Comparison of ENCODE assay signal across 13 cellular contexts in genomic region chr21:34877485-34878128, GRCh38.
DNase-seq lines count a peak whose midpoint lies in the region; ATAC-seq and TF ChIP-seq lines count a peak whose summit lies in the region.
"Had no signal": no experiment of that assay in that cellular context is flagged by ENCODE, and none has a peak within 500 bp of the region (broad histone marks: within the 10 kb centered on the region; RNA-seq: fewer than 3 reads in every experiment).

No MANE protein-coding gene starts in this region.

- no peaks in the 10 kb centered on the region for H3K79me1 ChIP-seq in trophoblast cell (ENCODE audit: low read length)

- no peak overlapping the region for H4K12ac ChIP-seq in trophoblast cell (ENCODE audit: low read depth, low read length)

- no peak overlapping the region for H3K18ac ChIP-seq in trophoblast cell (ENCODE audit: low read length)

- no peak overlapping the region for H3K14ac ChIP-seq in trophoblast cell (ENCODE audit: low read length)

- DNase-seq in DMS53 (lab: John Stamatoyannopoulos, UW) (peak; percentile 89), NCI-H2029 (lab: John Stamatoyannopoulos, UW) (peak; percentile 66), trophoblast cell (peak; percentile 84 to 94), RKO (ENCODE audit: low spot score) (no peak), activated gamma-delta T cell (lab: John Stamatoyannopoulos, UW) (no peak), heart right ventricle (no peak)
- no peak for DNase-seq in effector memory CD8-positive, alpha-beta T cell
- DNase-seq: activated CD4-positive, alpha-beta T cell treated with anti-CD3 and anti-CD28 coated beads, Interleukin-2, amount 10 ng/mL, durations not matched to agents 7 days and 5 days; effector CD8-positive, alpha-beta T cell; NCI-H446 treated with DMSO at 0.1 percent for 48 hours; nephron progenitor cell; stimulated activated naive CD8-positive, alpha-beta T cell treated with anti-CD3 and anti-CD28 coated beads, Interleukin-15, amount 100 ng/mL, for 72 hours had no signal

- no peak for ATAC-seq in effector memory CD8-positive, alpha-beta T cell (replicated peaks)
- ATAC-seq in HG02642 (IDR thresholded peaks at IDR 0.05; ENCODE audit: poor library complexity, unreplicated experiment) (no peak), heart right ventricle (no peak)
- ATAC-seq: stimulated activated naive CD8-positive, alpha-beta T cell treated with anti-CD3 and anti-CD28 coated beads, Interleukin-15, amount 100 ng/mL, for 72 hours had no signal

- no peaks in the 10 kb centered on the region for H3K9me3 Mint-ChIP-seq in effector memory CD8-positive, alpha-beta T cell
- H3K9me3 Mint-ChIP-seq: activated CD4-positive, alpha-beta T cell treated with anti-CD3 and anti-CD28 coated beads, Interleukin-2, amount 10 ng/mL, durations not matched to agents 7 days and 5 days; nephron progenitor cell; stimulated activated naive CD8-positive, alpha-beta T cell treated with anti-CD3 and anti-CD28 coated beads, Interleukin-15, amount 100 ng/mL, for 72 hours had no signal

- H3K9ac ChIP-seq in trophoblast cell (ENCODE audit: low read length) = no peak overlapping the region

- no peak overlapping the region for H3K4ac ChIP-seq in trophoblast cell (ENCODE audit: low read depth, low read length)

- TF ChIP-seq CTCF in heart right ventricle (IDR thresholded peaks at IDR 0.05) = no peak

- H3K36me3 ChIP-seq in trophoblast cell (ENCODE audit: control insufficient read depth in 1 of 2, insufficient read depth in 2 of 2, low read length in 2 of 2) (peaks cover 19 to 39% of the 10 kb centered on the region in 2 experiments), heart right ventricle (peaks cover 0 to 93% (median 0%) of the 10 kb centered on the region in 9 donors)

- no peaks in the 10 kb centered on the region for H3K9me3 ChIP-seq in trophoblast cell (ENCODE audit: insufficient read depth, low read depth, low read length)
- H3K9me3 ChIP-seq in heart right ventricle = no peaks in the 10 kb centered on the region

- H2AFZ ChIP-seq in trophoblast cell (ENCODE audit: insufficient read depth, low read length, poor library complexity) = no peak overlapping the region

- no peaks in the 10 kb centered on the region for H3K79me2 ChIP-seq in trophoblast cell (ENCODE audit: control insufficient read depth, insufficient read depth, low read length, poor library complexity)

- peak overlapping the region; percentile 35 for H4K8ac ChIP-seq in trophoblast cell (ENCODE audit: low read depth, low read length)

- H2BK120ac ChIP-seq in trophoblast cell (ENCODE audit: insufficient read depth, low read length, poor library complexity) = no peak overlapping the region

- no peak overlapping the region for H3K4me3 Mint-ChIP-seq in effector memory CD8-positive, alpha-beta T cell
- H3K4me3 Mint-ChIP-seq: activated CD4-positive, alpha-beta T cell treated with anti-CD3 and anti-CD28 coated beads, Interleukin-2, amount 10 ng/mL, durations not matched to agents 7 days and 5 days; nephron progenitor cell; stimulated activated naive CD8-positive, alpha-beta T cell treated with anti-CD3 and anti-CD28 coated beads, Interleukin-15, amount 100 ng/mL, for 72 hours had no signal

- H3K4me1 ChIP-seq in trophoblast cell (ENCODE audit: control insufficient read depth in 1 of 2, insufficient read depth in 2 of 2, low read length in 2 of 2) (peaks cover 3 to 10% of the 10 kb centered on the region in 2 experiments), heart right ventricle (peaks cover 0 to 53% (median 0%) of the 10 kb centered on the region in 9 donors)

- H3K4me2 ChIP-seq in trophoblast cell (ENCODE audit: low read length) = peak overlapping the region; percentile 2

- H3K27me3 Mint-ChIP-seq in effector memory CD8-positive, alpha-beta T cell = no peaks in the 10 kb centered on the region
- H3K27me3 Mint-ChIP-seq: activated CD4-positive, alpha-beta T cell treated with anti-CD3 and anti-CD28 coated beads, Interleukin-2, amount 10 ng/mL, durations not matched to agents 7 days and 5 days; stimulated activated naive CD8-positive, alpha-beta T cell treated with anti-CD3 and anti-CD28 coated beads, Interleukin-15, amount 100 ng/mL, for 72 hours had no signal

- H2AK5ac ChIP-seq in trophoblast cell (ENCODE audit: low read length) = no peak overlapping the region

- no peak overlapping the region for H2BK12ac ChIP-seq in trophoblast cell (ENCODE audit: low read length)

- H3K4me3 ChIP-seq in trophoblast cell (ENCODE audit: low read depth, low read length) (no peak overlapping the region), heart right ventricle (no peak overlapping the region)

- peak overlapping the region; percentile 33 for H2BK5ac ChIP-seq in trophoblast cell (ENCODE audit: low read depth, low read length, poor library complexity)

- H4K91ac ChIP-seq in trophoblast cell (ENCODE audit: low read depth, low read length) = peak overlapping the region; percentile 5

- H3K27ac ChIP-seq in trophoblast cell (ENCODE audit: low read depth, low read length) = peak overlapping the region; percentile 58
- no peak overlapping the region for H3K27ac ChIP-seq in heart right ventricle

- H3K27me3 ChIP-seq in trophoblast cell (ENCODE audit: insufficient read depth, low read length) = no peaks in the 10 kb centered on the region
- H3K27me3 ChIP-seq in heart right ventricle = peaks cover 0 to 15% (median 8%) of the 10 kb centered on the region in 7 donors

- peak overlapping the region; percentile 66 to 69 for H3K27ac Mint-ChIP-seq in effector memory CD8-positive, alpha-beta T cell
- H3K27ac Mint-ChIP-seq: activated CD4-positive, alpha-beta T cell treated with anti-CD3 and anti-CD28 coated beads, Interleukin-2, amount 10 ng/mL, durations not matched to agents 7 days and 5 days; nephron progenitor cell had no signal

- WGBS in trophoblast cell (ENCODE audit: extremely low coverage, insufficient coverage, insufficient read length) = no CpG with 5 or more reads among the region's 10 CpGs
- WGBS in heart right ventricle, 2 donors = 81 to 84% methylated on average over 10 of the region's 10 CpGs

- H3K4me1 Mint-ChIP-seq in effector memory CD8-positive, alpha-beta T cell (ENCODE audit: low read depth in 2 of 2) = peaks cover 25 to 46% of the 10 kb centered on the region in 2 donors

- H3K36me3 Mint-ChIP-seq in effector memory CD8-positive, alpha-beta T cell (ENCODE audit: insufficient read depth) = peaks cover 61% of the 10 kb centered on the region

- intact Hi-C loops in heart right ventricle (cut with DNase I) = no loop called here

- H3K23ac ChIP-seq in trophoblast cell (ENCODE audit: low read length) = no peak overlapping the region

Comparison
In these comparisons a context has a peak if more than half of its experiments do, and no peak if none do; other contexts are left out.
1. DNase-seq: peak in DMS53 (single experiment), NCI-H2029 (single experiment) and trophoblast cell (2 of 2); none in effector memory CD8-positive, alpha-beta T cell (0 of 3), RKO (single experiment), activated gamma-delta T cell (single experiment) and heart right ventricle (0 of 2).